19 cellular contexts compared by ENCODE assay signal in genomic region chr1:177611402-177611801, GRCh38.
DNase-seq lines count a peak whose midpoint lies in the region; FAIRE-seq and TF ChIP-seq lines count a peak whose summit lies in the region.
"Had no signal": no experiment of that assay in that cellular context is flagged by ENCODE, and none has a peak within 500 bp of the region (broad histone marks: within the 10 kb centered on the region; RNA-seq: fewer than 3 reads in every experiment).

No MANE protein-coding gene starts in this region.

- no peaks in the 10 kb centered on the region for H3K9me3 ChIP-seq in BLaER1
- H3K9me3 ChIP-seq in SK-N-SH: no peaks in the 10 kb centered on the region
- H3K9me3 ChIP-seq in H1 (ENCODE audit: insufficient read depth in 2 of 2, low read depth in 1 of 2, low read length in 1 of 2): no peaks in the 10 kb centered on the region
- H3K9me3 ChIP-seq in prostate gland: no peaks in the 10 kb centered on the region
- H3K9me3 ChIP-seq: Caco-2 had no signal

- H3K36me3 ChIP-seq in BLaER1 (no peaks in the 10 kb centered on the region), SK-N-SH (replicated peaks in 1 of 2; ENCODE audit: control insufficient read depth in 1 of 2, insufficient read depth in 2 of 2, low read length in 1 of 2) (no peaks in the 10 kb centered on the region), H1 (ENCODE audit: control insufficient read depth in 2 of 4, insufficient read depth in 4 of 4, low read length in 3 of 4) (no peaks in the 10 kb centered on the region), prostate gland (no peaks in the 10 kb centered on the region)

- H2BK15ac ChIP-seq in H1 (ENCODE audit: low read length): no peak overlapping the region

- no peaks in the 10 kb centered on the region for H3F3A ChIP-seq in SK-N-SH (replicated peaks; ENCODE audit: insufficient read depth)

- H3K4me1 Mint-ChIP-seq in chondrocyte (ENCODE audit: low read depth): no peaks in the 10 kb centered on the region
- H3K4me1 Mint-ChIP-seq: B cell had no signal

- H3K79me1 ChIP-seq in H1 (ENCODE audit: low read depth, low read length): no peaks in the 10 kb centered on the region; the same call in 1 of the 2 replicates

- no peaks in the 10 kb centered on the region for H3K36me3 Mint-ChIP-seq in chondrocyte (ENCODE audit: low read depth)

- H2BK5ac ChIP-seq in H1 (ENCODE audit: low read depth, low read length): 0 out of 2 replicates have a peak overlapping the region, but pooled peaks have one; percentile 24

- peaks cover 3% of the 10 kb centered on the region for H3K9me3 Mint-ChIP-seq in chondrocyte (ENCODE audit: low read depth)

- H3K4me3 Mint-ChIP-seq in chondrocyte (ENCODE audit: unreplicated experiment): no peak overlapping the region
- H3K4me3 Mint-ChIP-seq: B cell; CD4-positive, alpha-beta T cell had no signal

- H4K91ac ChIP-seq in H1 (replicated peaks; ENCODE audit: insufficient read length, low read length): no peak overlapping the region

- no peak overlapping the region for H3K14ac ChIP-seq in H1 (ENCODE audit: insufficient read length)

- H2AFZ ChIP-seq in SK-N-SH (ENCODE audit: low read depth): no peak overlapping the region
- H2AFZ ChIP-seq in H1 (ENCODE audit: low read length): no peak overlapping the region
- H2AFZ ChIP-seq: GM23248 had no signal

- H3K27me3 Mint-ChIP-seq in chondrocyte (ENCODE audit: low read depth): peaks cover 2% of the 10 kb centered on the region
- H3K27me3 Mint-ChIP-seq: B cell; CD4-positive, alpha-beta T cell had no signal

- H3K18ac ChIP-seq in H1 (ENCODE audit: extremely low read depth, low read length): no peak overlapping the region

- no peak overlapping the region for H2AK5ac ChIP-seq in H1 (ENCODE audit: low read depth, low read length)

- H3K27ac ChIP-seq in BLaER1 (no peak overlapping the region), SK-N-SH (ENCODE audit: low read depth in 2 of 2, low read length in 1 of 2) (no peak overlapping the region), H1 (ENCODE audit: low read depth, low read length) (no peak overlapping the region), prostate gland (no peak overlapping the region)
- H3K27ac ChIP-seq: C4-2B, GM23248 had no signal

- H3K27me3 ChIP-seq in BLaER1 (no peaks in the 10 kb centered on the region), SK-N-SH (ENCODE audit: insufficient read depth) (no peaks in the 10 kb centered on the region), H1 (replicated peaks in 1 of 4; ENCODE audit: control insufficient read depth in 3 of 4, extremely low read depth in 1 of 4, insufficient read depth in 3 of 4, low read length in 3 of 4) (no peaks in the 10 kb centered on the region), prostate gland (replicated peaks; ENCODE audit: insufficient read depth) (no peaks in the 10 kb centered on the region)

- WGBS in SK-N-SH (ENCODE audit: low lambda C conversion rate): 35% methylated on average over 1 of the region's 1 CpG
- WGBS in H1 (ENCODE audit: extremely low coverage in 1 of 2, insufficient coverage in 1 of 2, insufficient read length in 1 of 2, insufficient replicate concordance in 2 of 2, low coverage in 1 of 2, low lambda C conversion rate in 2 of 2, missing lambda C conversion rate in 1 of 2), 2 experiments: 93% methylated on average over 1 of the region's 1 CpG; no CpG with 5 or more reads in 1 of the 2 experiments
- WGBS in prostate gland: 66% methylated on average over 1 of the region's 1 CpG

- H2BK120ac ChIP-seq in H1 (replicated peaks; ENCODE audit: low read depth, low read length): no peak overlapping the region

- H3K79me2 ChIP-seq in SK-N-SH (ENCODE audit: insufficient read depth) (no peaks in the 10 kb centered on the region), H1 (ENCODE audit: control insufficient read depth in 1 of 2, insufficient read depth in 2 of 2, low read length in 2 of 2) (no peaks in the 10 kb centered on the region)

- no peak overlapping the region for H2BK12ac ChIP-seq in H1 (ENCODE audit: low read depth, low read length)

- H3K23me2 ChIP-seq in H1 (ENCODE audit: low read depth, low read length): no peaks in the 10 kb centered on the region

- H3K4me3 ChIP-seq in BLaER1 (no peak overlapping the region), SK-N-SH (ENCODE audit: low read depth in 2 of 2, low read length in 1 of 2) (no peak overlapping the region), H1 (ENCODE audit: extremely low read depth in 1 of 4, insufficient read depth in 2 of 4, low read depth in 3 of 4, low read length in 4 of 4) (no peak overlapping the region), prostate gland (no peak overlapping the region)
- H3K4me3 ChIP-seq: GM23248, K562 had no signal

- TF ChIP-seq POLR2A in H1 (IDR thresholded peaks at IDR 0.05; ENCODE audit: control extremely low read depth in 1 of 2, low read depth in 2 of 2, low read length in 2 of 2): no peak
- no peak for TF ChIP-seq POLR2A in prostate gland (IDR thresholded peaks at IDR 0.05)

- no peaks in the 10 kb centered on the region for H3K9me2 ChIP-seq in SK-N-SH

- no peak overlapping the region for H3K23ac ChIP-seq in H1 (ENCODE audit: insufficient read length)

- no peak overlapping the region for H4K5ac ChIP-seq in H1 (ENCODE audit: insufficient read length, low read depth, low read length)

- TF ChIP-seq CTCF in SK-N-SH (IDR thresholded peaks at IDR 0.05) (no peak), H1 (IDR thresholded peaks at IDR 0.05; ENCODE audit: control extremely low read depth in 1 of 3, insufficient read depth in 1 of 3, low read depth in 1 of 3, low read length in 3 of 3) (no peak), chondrocyte (IDR thresholded peaks at IDR 0.05) (no peak), prostate gland (IDR thresholded peaks at IDR 0.05) (no peak)

- POLR2A ChIA-PET in SK-N-SH (lab: Yijun Ruan, JAX) (interaction anchor here (0.6 kb wide), 1 partner anchor 1189 kb away, joined by 3 read pairs; no protein-coding TSS in a partner anchor), H1 (lab: Charles Lee; ENCODE audit: partially characterized antibody) (no interaction called here)

- no peak overlapping the region for H3K56ac ChIP-seq in H1 (replicated peaks; ENCODE audit: insufficient read length, low read depth, low read length)

- H3K4me1 ChIP-seq in BLaER1 (peaks cover 23% of the 10 kb centered on the region), SK-N-SH (ENCODE audit: control insufficient read depth in 1 of 2, insufficient read depth in 2 of 2, low read depth in 1 of 2, low read length in 1 of 2) (peaks cover 0 to 5% of the 10 kb centered on the region in 2 experiments; a peak in 2 of 4 replicates), H1 (replicated peaks in 1 of 4; ENCODE audit: control insufficient read depth in 3 of 4, insufficient read depth in 4 of 4, low read length in 3 of 4) (no peaks in the 10 kb centered on the region), prostate gland (replicated peaks) (no peaks in the 10 kb centered on the region)
- H3K4me1 ChIP-seq: Caco-2 had no signal

- H4K8ac ChIP-seq in H1 (ENCODE audit: extremely low read depth, insufficient read depth, low read length): no peak overlapping the region

- H3K4ac ChIP-seq in H1 (replicated peaks; ENCODE audit: insufficient read length, low read depth, low read length): no peak overlapping the region

- H3K9ac ChIP-seq in BLaER1 (no peak overlapping the region), SK-N-SH (no peak overlapping the region), H1 (replicated peaks in 1 of 4; ENCODE audit: extremely low read depth in 1 of 4, low read depth in 3 of 4, low read length in 3 of 4) (no peak overlapping the region)
- H3K9ac ChIP-seq: GM23248 had no signal

- no peak for FAIRE-seq in H1 (lab: Jason Lieb, UNC)
- FAIRE-seq: A204.1, G401.6, GM12891, HTR-8/SVneo, K562 had no signal

- H2BK20ac ChIP-seq in H1 (ENCODE audit: low read length): no peak overlapping the region

- DNase-seq in SK-N-SH (peak; percentile 80), H1 (ENCODE audit: low read depth in 1 of 2, low spot score in 2 of 2) (no peak), chondrocyte (ENCODE audit: low spot score) (no peak), NCI-H1105 treated with DMSO at 0.1 percent for 48 hours (lab: John Stamatoyannopoulos, UW) (no peak), prostate gland (ENCODE audit: low spot score) (no peak)
- DNase-seq in central memory CD4-positive, alpha-beta T cell: no peak
- DNase-seq: Caco-2; CD4-positive, alpha-beta T cell; GM23248; H7; IMR-90 had no signal

- no peak overlapping the region for H3K27ac Mint-ChIP-seq in chondrocyte (ENCODE audit: unreplicated experiment)
- H3K27ac Mint-ChIP-seq: B cell; CD4-positive, alpha-beta T cell had no signal

- H4K20me1 ChIP-seq in BLaER1: no peaks in the 10 kb centered on the region
- H4K20me1 ChIP-seq in SK-N-SH (ENCODE audit: insufficient read depth): no peaks in the 10 kb centered on the region
- H4K20me1 ChIP-seq in H1 (replicated peaks in 1 of 2; ENCODE audit: control insufficient read depth in 1 of 2, insufficient read depth in 2 of 2, low read length in 2 of 2): no peaks in the 10 kb centered on the region

- TF ChIP-seq EP300 in SK-N-SH (IDR thresholded peaks at IDR 0.05; ENCODE audit: borderline replicate concordance in 1 of 2, low read depth in 1 of 2, low read length in 1 of 2): peak in 1 of 2 experiments; percentile 91; a peak in 2 of 4 replicates
- no peak for TF ChIP-seq EP300 in H1 (IDR thresholded peaks at IDR 0.05; ENCODE audit: borderline replicate concordance in 1 of 2, low read depth in 2 of 2, low read length in 2 of 2)

- intact Hi-C loops in prostate gland (cut with DNase I): no loop called here

- TF ChIP-seq RAD21 in SK-N-SH (IDR thresholded peaks at IDR 0.05; ENCODE audit: low read length) (no peak), H1 (IDR thresholded peaks at IDR 0.05 in 1 of 2, conservative IDR thresholded peaks at IDR 0.05 in 1 of 2; ENCODE audit: low read depth in 2 of 2, low read length in 2 of 2) (no peak)

- H3K4me2 ChIP-seq in BLaER1 (peak overlapping the region; percentile 46), SK-N-SH (no peak overlapping the region), H1 (ENCODE audit: insufficient read depth in 1 of 2, low read depth in 2 of 2, low read length in 2 of 2) (no peak overlapping the region)

- CTCF ChIA-PET in SK-N-SH (lab: Yijun Ruan, JAX) (interaction anchor here (0.6 kb wide), 1 partner anchor 15 kb away, joined by 3 read pairs; no protein-coding TSS in a partner anchor), H1 (lab: Charles Lee; ENCODE audit: partially characterized antibody) (no interaction called here)

TF ChIP-seq in SK-N-SH, 30 proteins besides CTCF, POLR2A, EP300 and RAD21 (continues in another document):
- TF ChIP-seq, protein P1, sequence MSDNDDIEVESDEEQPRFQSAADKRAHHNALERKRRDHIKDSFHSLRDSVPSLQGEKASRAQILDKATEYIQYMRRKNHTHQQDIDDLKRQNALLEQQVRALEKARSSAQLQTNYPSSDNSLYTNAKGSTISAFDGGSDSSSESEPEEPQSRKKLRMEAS (IDR thresholded peaks at IDR 0.05; ENCODE audit: low read depth): no peak
- TF ChIP-seq GATA2 (CRISPR knock-in tag; IDR thresholded peaks at IDR 0.05) (peak; percentile 83), RCOR1 (IDR thresholded peaks at IDR 0.05; ENCODE audit: low read length) (peak; percentile 98)
